In genomic region chr6:169720207-169720855, GRCh38 we compare ENCODE assay signal across 14 cellular contexts. TPM values are rescaled to one million over a fixed set of nuclear protein-coding genes. Genes with fewer than 3 reads are reported as not detected.
A peak's percentile ranks its signal among the peaks of the same experiment; 100 is the strongest.
DNase-seq lines count a peak whose midpoint lies in the region; ATAC-seq and TF ChIP-seq lines count a peak whose summit lies in the region.
"Had no signal": no experiment of that assay in that cellular context is flagged by ENCODE, and none has a peak within 500 bp of the region (broad histone marks: within the 10 kb centered on the region; RNA-seq: fewer than 3 reads in every experiment).

No MANE protein-coding gene starts in this region.

- peak overlapping the region; percentile 15 to 60 (median 45) for H3K4me3 Mint-ChIP-seq in CD4-positive, CD25-positive, alpha-beta regulatory T cell
- H3K4me3 Mint-ChIP-seq in activated T-helper 1 cell treated with anti-CD3 and anti-CD28 coated beads, Interleukin-12 subunit alpha, Interleukin-12 subunit beta, Interleukin-2, Interleukin-4 antibody, amounts not matched to agents 30 ng/mL and 10 ng/mL and 1 ng/mL, durations not matched to agents 14 hours and 24 hours and 36 hours, result no peak overlapping the region

- BruUV-seq in OCI-LY7 (replicated peaks; lab: Mats Ljungman, UMichigan), result no TSS peak

- H3K9me3 Mint-ChIP-seq in CD4-positive, CD25-positive, alpha-beta regulatory T cell, result no peaks in the 10 kb centered on the region
- H3K9me3 Mint-ChIP-seq in activated T-helper 1 cell treated with anti-CD3 and anti-CD28 coated beads, Interleukin-12 subunit alpha, Interleukin-12 subunit beta, Interleukin-2, Interleukin-4 antibody, amounts not matched to agents 30 ng/mL and 10 ng/mL and 1 ng/mL, durations not matched to agents 14 hours and 24 hours and 36 hours, result no peaks in the 10 kb centered on the region

- peaks cover 24% of the 10 kb centered on the region for H3K36me3 ChIP-seq in CD4-positive, CD25-positive, alpha-beta regulatory T cell (ENCODE audit: control insufficient read depth, insufficient read depth, low read length)
- H3K36me3 ChIP-seq in OCI-LY7 (ENCODE audit: insufficient read depth, low read length), result peaks cover 48% of the 10 kb centered on the region
- H3K36me3 ChIP-seq: colonic mucosa had no signal

- POLR2A ChIA-PET in OCI-LY7 (lab: Charles Lee), result interaction anchor here (3.5 to 4.0 kb wide), 2 partner anchors 11 to 15 kb away, joined by 23 to 28 read pairs; no protein-coding TSS in a partner anchor

- peaks cover 66% of the 10 kb centered on the region for H3K79me2 ChIP-seq in OCI-LY7 (ENCODE audit: insufficient read depth, low read depth, low read length)

- intact Hi-C loops in OCI-LY7 (cut with micrococcal nuclease; ENCODE audit: unreplicated experiment), result no loop called here
- intact Hi-C loops in activated T-helper 1 cell treated with anti-CD3 and anti-CD28 coated beads, Interleukin-12 subunit alpha, Interleukin-12 subunit beta, Interleukin-2, Interleukin-4 antibody, amounts not matched to agents 30 ng/mL and 10 ng/mL and 1 ng/mL, durations not matched to agents 14 hours and 24 hours and 36 hours (cut with micrococcal nuclease), result loop anchor here (5.0 kb wide), 1 partner anchor 1893 kb away; the partner anchor contains the start of gene AFDN

- H2AFZ ChIP-seq in OCI-LY7 (ENCODE audit: low read length), result no peak overlapping the region

- TF ChIP-seq CTCF in GM12873 (IDR thresholded peaks at IDR 0.05; ENCODE audit: insufficient read depth, low read depth, low read length, missing control alignments), result peak; percentile 19
- peak; percentile 51 for TF ChIP-seq CTCF in OCI-LY7 (conservative IDR thresholded peaks at IDR 0.05; ENCODE audit: low read length)
- TF ChIP-seq CTCF in epithelial cell of proximal tubule (conservative IDR thresholded peaks at IDR 0.05; ENCODE audit: low read depth, low read length), result peak; percentile 33

- CTCF ChIA-PET in OCI-LY7 (lab: Charles Lee; ENCODE audit: unreplicated experiment), result no interaction called here

- H3K4me1 Mint-ChIP-seq in CD4-positive, CD25-positive, alpha-beta regulatory T cell, result peaks cover 27 to 58% (median 40%) of the 10 kb centered on the region in 4 donors
- H3K4me1 Mint-ChIP-seq in activated T-helper 1 cell treated with anti-CD3 and anti-CD28 coated beads, Interleukin-12 subunit alpha, Interleukin-12 subunit beta, Interleukin-2, Interleukin-4 antibody, amounts not matched to agents 30 ng/mL and 10 ng/mL and 1 ng/mL, durations not matched to agents 14 hours and 24 hours and 36 hours (ENCODE audit: low read depth), result peaks cover 30% of the 10 kb centered on the region

- peak in 1 of 3 donors; percentile 17 for DNase-seq in CD4-positive, CD25-positive, alpha-beta regulatory T cell
- no peak for DNase-seq in OCI-LY7 (ENCODE audit: low spot score)
- no peak for DNase-seq in epithelial cell of proximal tubule (ENCODE audit: low read depth)
- no peak for DNase-seq in activated T-helper 1 cell treated with anti-CD3 and anti-CD28 coated beads, Interleukin-12 subunit alpha, Interleukin-12 subunit beta, Interleukin-2, Interleukin-4 antibody, amounts not matched to agents 30 ng/mL and 10 ng/mL and 1 ng/mL, durations not matched to agents 14 hours and 24 hours and 36 hours (ENCODE audit: low spot score)
- no peak for DNase-seq in AG08395 (ENCODE audit: low spot score)
- DNase-seq: activated CD4-positive, alpha-beta T cell treated with anti-CD3 and anti-CD28 coated beads for 1 hour; colonic mucosa; foreskin fibroblast; kidney glomerular epithelial cell; NCI-H146; right cardiac atrium had no signal

- peaks cover 4% of the 10 kb centered on the region for H3K27me3 Mint-ChIP-seq in CD4-positive, CD25-positive, alpha-beta regulatory T cell
- peaks cover 4% of the 10 kb centered on the region for H3K27me3 Mint-ChIP-seq in activated T-helper 1 cell treated with anti-CD3 and anti-CD28 coated beads, Interleukin-12 subunit alpha, Interleukin-12 subunit beta, Interleukin-2, Interleukin-4 antibody, amounts not matched to agents 30 ng/mL and 10 ng/mL and 1 ng/mL, durations not matched to agents 14 hours and 24 hours and 36 hours (ENCODE audit: insufficient read depth)

- no peaks in the 10 kb centered on the region for H3K9me2 ChIP-seq in OCI-LY7 (ENCODE audit: insufficient read depth, low read length)

- H3K9me3 ChIP-seq in CD4-positive, CD25-positive, alpha-beta regulatory T cell (ENCODE audit: control insufficient read depth in 2 of 2, low read length in 2 of 2), result no peaks in the 10 kb centered on the region
- H3K9me3 ChIP-seq in OCI-LY7 (ENCODE audit: low read length), result no peaks in the 10 kb centered on the region
- H3K9me3 ChIP-seq: colonic mucosa had no signal

- ATAC-seq in CD4-positive, CD25-positive, alpha-beta regulatory T cell (ENCODE audit: low read depth in 2 of 2), result no peak
- no peak for ATAC-seq in HG03521 (IDR thresholded peaks at IDR 0.05; ENCODE audit: unreplicated experiment)
- ATAC-seq: right cardiac atrium had no signal

- H3K27ac Mint-ChIP-seq in CD4-positive, CD25-positive, alpha-beta regulatory T cell, result peak overlapping the region; percentile 16 to 84 (median 53)
- no peak overlapping the region for H3K27ac Mint-ChIP-seq in activated T-helper 1 cell treated with anti-CD3 and anti-CD28 coated beads, Interleukin-12 subunit alpha, Interleukin-12 subunit beta, Interleukin-2, Interleukin-4 antibody, amounts not matched to agents 30 ng/mL and 10 ng/mL and 1 ng/mL, durations not matched to agents 14 hours and 24 hours and 36 hours

- peak overlapping the region; percentile 48 for H3K4me3 ChIP-seq in CD4-positive, CD25-positive, alpha-beta regulatory T cell (ENCODE audit: low read depth, low read length)
- H3K4me3 ChIP-seq in OCI-LY7 (ENCODE audit: low read depth, low read length, poor library complexity, severe bottlenecking) (no peak overlapping the region), epithelial cell of proximal tubule (ENCODE audit: low read depth, low read length) (no peak overlapping the region)
- H3K4me3 ChIP-seq: colonic mucosa, SK-N-MC had no signal

- H3K36me3 Mint-ChIP-seq in CD4-positive, CD25-positive, alpha-beta regulatory T cell, result peaks cover 9% of the 10 kb centered on the region
- peaks cover 19% of the 10 kb centered on the region for H3K36me3 Mint-ChIP-seq in activated T-helper 1 cell treated with anti-CD3 and anti-CD28 coated beads, Interleukin-12 subunit alpha, Interleukin-12 subunit beta, Interleukin-2, Interleukin-4 antibody, amounts not matched to agents 30 ng/mL and 10 ng/mL and 1 ng/mL, durations not matched to agents 14 hours and 24 hours and 36 hours (ENCODE audit: low read depth)

- peaks cover 22% of the 10 kb centered on the region for H4K20me1 ChIP-seq in OCI-LY7 (ENCODE audit: insufficient read depth, low read length)

- peak overlapping the region; percentile 55 for H3K27ac ChIP-seq in CD4-positive, CD25-positive, alpha-beta regulatory T cell (ENCODE audit: insufficient read depth, low read length, poor library complexity, severe bottlenecking)
- H3K27ac ChIP-seq in OCI-LY7 (ENCODE audit: low read depth, low read length, poor library complexity, severe bottlenecking), result no peak overlapping the region
- H3K27ac ChIP-seq: colonic mucosa, SK-N-MC had no signal

- no peak overlapping the region for H3K4me2 ChIP-seq in OCI-LY7 (ENCODE audit: low read length)

- no peaks in the 10 kb centered on the region for H3K27me3 ChIP-seq in CD4-positive, CD25-positive, alpha-beta regulatory T cell (ENCODE audit: control insufficient read depth, insufficient read depth, low read length)
- H3K27me3 ChIP-seq: colonic mucosa had no signal

- peaks cover 47% of the 10 kb centered on the region for H3K4me1 ChIP-seq in CD4-positive, CD25-positive, alpha-beta regulatory T cell (ENCODE audit: control insufficient read depth, insufficient read depth, low read length, poor library complexity, severe bottlenecking)
- H3K4me1 ChIP-seq in OCI-LY7 (ENCODE audit: insufficient read depth, low read length, poor library complexity, severe bottlenecking), result peaks cover 20% of the 10 kb centered on the region
- H3K4me1 ChIP-seq: colonic mucosa had no signal

RNA-seq across cellular contexts. Expression of gene PHF10, which starts 4.0 kb away (rescaled TPM):
- 69.6 TPM for total RNA-seq in CD4-positive, CD25-positive, alpha-beta regulatory T cell
- polyA plus RNA-seq in CD4-positive, CD25-positive, alpha-beta regulatory T cell, result 10 to 100 TPM; 18.6 to 25.9 (median 20.2) TPM
- total RNA-seq in OCI-LY7 (2014; rRNA removed; shearing (Covaris generic)), result 42.5 and 45.1 TPM in 2 replicates
- 74.1 and 86.2 TPM in 2 replicates for total RNA-seq in OCI-LY7 (2022)
- 23.1 and 24.5 TPM in 2 replicates for total RNA-seq in epithelial cell of proximal tubule
- 88.3 and 89.3 TPM in 2 replicates for total RNA-seq in activated T-helper 1 cell treated with anti-CD3 and anti-CD28 coated beads, Interleukin-12 subunit alpha, Interleukin-12 subunit beta, Interleukin-2, Interleukin-4 antibody, amounts not matched to agents 30 ng/mL and 10 ng/mL and 1 ng/mL, durations not matched to agents 14 hours and 24 hours and 36 hours

RNA-seq across cellular contexts. Expression of gene C6orf120, which starts 18.4 kb away (rescaled TPM):
- 18.2 TPM for total RNA-seq in CD4-positive, CD25-positive, alpha-beta regulatory T cell
- 10 to 100 TPM in 3 of 4 donors, 1 to 10 TPM in 1; 9.7 to 11.7 (median 11.0) TPM for polyA plus RNA-seq in CD4-positive, CD25-positive, alpha-beta regulatory T cell
- 30.3 and 31.0 TPM in 2 replicates for total RNA-seq in OCI-LY7 (2014; rRNA removed; shearing (Covaris generic))
- total RNA-seq in OCI-LY7 (2022) (19.0 and 21.3 TPM in 2 replicates), epithelial cell of proximal tubule (27.1 and 41.2 TPM in 2 replicates)
- total RNA-seq in activated T-helper 1 cell treated with anti-CD3 and anti-CD28 coated beads, Interleukin-12 subunit alpha, Interleukin-12 subunit beta, Interleukin-2, Interleukin-4 antibody, amounts not matched to agents 30 ng/mL and 10 ng/mL and 1 ng/mL, durations not matched to agents 14 hours and 24 hours and 36 hours, result 22.6 and 25.5 TPM in 2 replicates

RNA-seq across cellular contexts. Expression of gene WDR27, which starts 18.5 kb away (rescaled TPM):
- 30.7 TPM for total RNA-seq in CD4-positive, CD25-positive, alpha-beta regulatory T cell
- polyA plus RNA-seq in CD4-positive, CD25-positive, alpha-beta regulatory T cell, result 1 to 10 TPM; 3.7 to 5.6 (median 4.5) TPM
- total RNA-seq in OCI-LY7 (2014; rRNA removed; shearing (Covaris generic)), result 69.5 and 77.2 TPM in 2 replicates
- total RNA-seq in OCI-LY7 (2022) (107 and 108 TPM in 2 replicates), epithelial cell of proximal tubule (12.0 and 27.2 TPM in 2 replicates)
- 20.1 and 26.8 TPM in 2 replicates for total RNA-seq in activated T-helper 1 cell treated with anti-CD3 and anti-CD28 coated beads, Interleukin-12 subunit alpha, Interleukin-12 subunit beta, Interleukin-2, Interleukin-4 antibody, amounts not matched to agents 30 ng/mL and 10 ng/mL and 1 ng/mL, durations not matched to agents 14 hours and 24 hours and 36 hours

RNA-seq across cellular contexts. Expression of gene DYNLT2, which starts 31.0 kb away (rescaled TPM):
- total RNA-seq in CD4-positive, CD25-positive, alpha-beta regulatory T cell, result 3.9 TPM
- polyA plus RNA-seq in CD4-positive, CD25-positive, alpha-beta regulatory T cell, result 1 to 10 TPM in 2 of 4 donors, under 1 TPM in 2; 0.48 to 1.1 (median 0.95) TPM
- 7.7 and 10.9 TPM in 2 replicates for total RNA-seq in OCI-LY7 (2014; rRNA removed; shearing (Covaris generic))
- total RNA-seq in OCI-LY7 (2022), result 6.4 and 7.5 TPM in 2 replicates
- 0.80 and 2.5 TPM in 2 replicates for total RNA-seq in epithelial cell of proximal tubule
- total RNA-seq in activated T-helper 1 cell treated with anti-CD3 and anti-CD28 coated beads, Interleukin-12 subunit alpha, Interleukin-12 subunit beta, Interleukin-2, Interleukin-4 antibody, amounts not matched to agents 30 ng/mL and 10 ng/mL and 1 ng/mL, durations not matched to agents 14 hours and 24 hours and 36 hours, result 2.2 and 2.6 TPM in 2 replicates

RNA-seq across cellular contexts. Expression of gene ERMARD, which starts 31.1 kb away (rescaled TPM):
- total RNA-seq in CD4-positive, CD25-positive, alpha-beta regulatory T cell, result 27.3 TPM
- 10 to 100 TPM; 12.4 to 14.4 (median 13.5) TPM for polyA plus RNA-seq in CD4-positive, CD25-positive, alpha-beta regulatory T cell
- total RNA-seq in OCI-LY7 (2014; rRNA removed; shearing (Covaris generic)), result 16.5 and 23.2 TPM in 2 replicates
- total RNA-seq in OCI-LY7 (2022) (35.3 and 42.3 TPM in 2 replicates), epithelial cell of proximal tubule (9.1 and 12.6 TPM in 2 replicates)
- 26.9 and 29.2 TPM in 2 replicates for total RNA-seq in activated T-helper 1 cell treated with anti-CD3 and anti-CD28 coated beads, Interleukin-12 subunit alpha, Interleukin-12 subunit beta, Interleukin-2, Interleukin-4 antibody, amounts not matched to agents 30 ng/mL and 10 ng/mL and 1 ng/mL, durations not matched to agents 14 hours and 24 hours and 36 hours
